Comparison of ENCODE assay signal across 17 cellular contexts in the genomic region with DNA sequence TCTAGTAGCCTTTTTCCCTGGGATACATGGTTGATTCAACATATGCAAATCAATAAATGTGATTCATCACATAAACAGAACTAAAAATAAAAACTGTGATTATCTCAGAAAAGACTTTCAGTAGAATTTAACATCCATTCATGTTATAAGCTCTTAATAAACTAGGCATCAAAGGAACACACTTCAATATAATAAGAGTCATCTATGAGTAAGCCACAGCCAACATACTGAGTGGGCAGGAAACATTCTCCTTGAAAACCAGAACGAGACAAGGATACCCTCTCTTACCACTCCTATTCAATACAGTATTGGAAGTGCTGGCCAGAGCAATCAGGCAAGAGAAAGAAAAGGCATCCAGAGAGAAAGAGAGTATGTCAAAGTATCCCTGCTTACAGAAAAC.
DNase-seq lines count a peak whose midpoint lies in the region; ATAC-seq, FAIRE-seq and TF ChIP-seq lines count a peak whose summit lies in the region.
"Had no signal": no experiment of that assay in that cellular context is flagged by ENCODE, and none has a peak within 500 bp of the region (broad histone marks: within the 10 kb centered on the region; RNA-seq: fewer than 3 reads in every experiment).

No MANE protein-coding gene starts in this region.

- H3K4me3 ChIP-seq in PC-3 (ENCODE audit: low read length): no peak overlapping the region
- H3K4me3 ChIP-seq in astrocyte (ENCODE audit: insufficient read depth, low read depth, low read length): no peak overlapping the region
- no peak overlapping the region for H3K4me3 ChIP-seq in CD8-positive, alpha-beta T cell (ENCODE audit: low read depth, low read length)
- H3K4me3 ChIP-seq: BLaER1 had no signal

- H3K27me3 ChIP-seq in PC-3 (ENCODE audit: low read length) (no peaks in the 10 kb centered on the region), astrocyte (ENCODE audit: insufficient read depth, low read length) (no peaks in the 10 kb centered on the region)
- no peaks in the 10 kb centered on the region for H3K27me3 ChIP-seq in CD8-positive, alpha-beta T cell (ENCODE audit: insufficient read depth, low read length)
- H3K27me3 ChIP-seq: BLaER1 had no signal

- no peaks in the 10 kb centered on the region for H4K20me1 ChIP-seq in PC-3 (ENCODE audit: low read length)
- no peaks in the 10 kb centered on the region for H4K20me1 ChIP-seq in astrocyte (ENCODE audit: insufficient read depth, low read length)
- H4K20me1 ChIP-seq: BLaER1 had no signal

- H3K4me1 Mint-ChIP-seq in astrocyte (ENCODE audit: low read depth, unreplicated experiment): no peaks in the 10 kb centered on the region
- no peaks in the 10 kb centered on the region for H3K4me1 Mint-ChIP-seq in CD8-positive, alpha-beta T cell (ENCODE audit: low read depth)

- peaks cover 6% of the 10 kb centered on the region for H3F3A ChIP-seq in PC-3 (ENCODE audit: low read length, unreplicated experiment)

- CTCF ChIA-PET in PC-3 (lab: Charles Lee): no interaction called here
- CTCF ChIA-PET in CD8-positive, alpha-beta T cell (lab: Charles Lee): no interaction called here

- peak overlapping the region; percentile 60 for H3K27ac ChIP-seq in PC-3 (ENCODE audit: low read length)
- no peak overlapping the region for H3K27ac ChIP-seq in astrocyte (ENCODE audit: low read depth, low read length)
- H3K27ac ChIP-seq in CD8-positive, alpha-beta T cell (ENCODE audit: low read depth, low read length): no peak overlapping the region
- H3K27ac ChIP-seq: 22Rv1, BLaER1 had no signal

- DNase-seq in DMS53 (lab: John Stamatoyannopoulos, UW) (peak; percentile 20), DMS53 treated with DMSO at 0.1 percent for 48 hours (lab: John Stamatoyannopoulos, UW; ENCODE audit: unreplicated experiment) (no peak), PC-3 (peak; percentile 69), astrocyte (ENCODE audit: low read depth) (peak; percentile 35), hippocampal formation (lab: John Stamatoyannopoulos, UW) (no peak), NCI-H2029 (lab: John Stamatoyannopoulos, UW) (no peak)
- DNase-seq in CD8-positive, alpha-beta T cell: no peak
- DNase-seq: AML-193, Calu3, DMS 273 treated with DMSO at 0.1 percent for 48 hours, DMS79 treated with DMSO at 0.1 percent for 48 hours, GF-D8 had no signal

- H2AFZ ChIP-seq in PC-3 (ENCODE audit: low read length) (no peak overlapping the region), astrocyte (ENCODE audit: low read depth, low read length) (no peak overlapping the region)

- H3K4me2 ChIP-seq in PC-3 (ENCODE audit: low read length): 0 out of 2 replicates have a peak overlapping the region, but pooled peaks have one; percentile 1
- no peak overlapping the region for H3K4me2 ChIP-seq in astrocyte (ENCODE audit: low read length)
- H3K4me2 ChIP-seq: BLaER1 had no signal

- H3K9ac ChIP-seq in PC-3 (ENCODE audit: low read length) (no peak overlapping the region), astrocyte (ENCODE audit: low read length) (no peak overlapping the region)
- H3K9ac ChIP-seq: BLaER1 had no signal

- ATAC-seq in PC-3: peak; percentile 59
- no peak for ATAC-seq in GM19455 (IDR thresholded peaks at IDR 0.05; ENCODE audit: unreplicated experiment)
- no peak for ATAC-seq in CD8-positive, alpha-beta T cell

- H3K9me2 ChIP-seq in PC-3 (replicated peaks; ENCODE audit: low read length): no peaks in the 10 kb centered on the region

- no peaks in the 10 kb centered on the region for H3K27me3 Mint-ChIP-seq in astrocyte (ENCODE audit: low read depth, unreplicated experiment)
- no peaks in the 10 kb centered on the region for H3K27me3 Mint-ChIP-seq in CD8-positive, alpha-beta T cell (ENCODE audit: low read depth)

- no peaks in the 10 kb centered on the region for H3K79me2 ChIP-seq in PC-3 (ENCODE audit: low read length)
- H3K79me2 ChIP-seq in astrocyte (ENCODE audit: insufficient read depth, low read length): no peaks in the 10 kb centered on the region

- H3K36me3 ChIP-seq in PC-3 (ENCODE audit: low read depth, low read length) (no peaks in the 10 kb centered on the region), astrocyte (ENCODE audit: insufficient read depth, low read length) (no peaks in the 10 kb centered on the region)
- H3K36me3 ChIP-seq in CD8-positive, alpha-beta T cell (ENCODE audit: insufficient read depth, low read length): no peaks in the 10 kb centered on the region
- H3K36me3 ChIP-seq: BLaER1 had no signal

- BruUV-seq in PC-3 (replicated peaks; lab: Mats Ljungman, UMichigan): no TSS peak

- no peak overlapping the region for H3K27ac Mint-ChIP-seq in astrocyte (ENCODE audit: unreplicated experiment)
- no peak overlapping the region for H3K27ac Mint-ChIP-seq in CD8-positive, alpha-beta T cell

- POLR2A ChIA-PET in PC-3 (lab: Charles Lee; ENCODE audit: unreplicated experiment): no interaction called here
- POLR2A ChIA-PET in CD8-positive, alpha-beta T cell (lab: Charles Lee): no interaction called here

- no peak overlapping the region for H3K4me3 Mint-ChIP-seq in astrocyte (ENCODE audit: unreplicated experiment)
- H3K4me3 Mint-ChIP-seq in CD8-positive, alpha-beta T cell: no peak overlapping the region

- peaks cover 2% of the 10 kb centered on the region for H3K36me3 Mint-ChIP-seq in astrocyte (ENCODE audit: low read depth, unreplicated experiment)
- no peaks in the 10 kb centered on the region for H3K36me3 Mint-ChIP-seq in CD8-positive, alpha-beta T cell

- TF ChIP-seq CTCF in PC-3 (conservative IDR thresholded peaks at IDR 0.05; ENCODE audit: low read depth, low read length) (no peak), astrocyte (IDR thresholded peaks at IDR 0.05; ENCODE audit: insufficient read depth, low read depth, low read length) (no peak)
- TF ChIP-seq CTCF in CD8-positive, alpha-beta T cell (IDR thresholded peaks at IDR 0.05): no peak

- H3K9me3 ChIP-seq in PC-3 (ENCODE audit: low read length): no peaks in the 10 kb centered on the region
- no peaks in the 10 kb centered on the region for H3K9me3 ChIP-seq in astrocyte (ENCODE audit: insufficient read depth, low read depth, low read length)
- no peaks in the 10 kb centered on the region for H3K9me3 ChIP-seq in CD8-positive, alpha-beta T cell (ENCODE audit: low read length)
- H3K9me3 ChIP-seq: BLaER1 had no signal

- no peak for FAIRE-seq in astrocyte (lab: Jason Lieb, UNC)
- FAIRE-seq: GM19239, H54 had no signal

- intact Hi-C loops in PC-3 (cut with micrococcal nuclease): no loop called here
- intact Hi-C loops in CD8-positive, alpha-beta T cell (cut with DNase I, micrococcal nuclease): no loop called here

- H3K9me3 Mint-ChIP-seq in astrocyte (ENCODE audit: unreplicated experiment): peaks cover 18% of the 10 kb centered on the region
- H3K9me3 Mint-ChIP-seq in CD8-positive, alpha-beta T cell: peaks cover 8% of the 10 kb centered on the region

- H3K4me1 ChIP-seq in PC-3 (ENCODE audit: insufficient read depth, low read length): peaks cover 12% of the 10 kb centered on the region
- no peaks in the 10 kb centered on the region for H3K4me1 ChIP-seq in astrocyte (ENCODE audit: insufficient read depth, low read length)
- H3K4me1 ChIP-seq in CD8-positive, alpha-beta T cell (ENCODE audit: insufficient read depth, low read length): no peaks in the 10 kb centered on the region
- H3K4me1 ChIP-seq: BLaER1 had no signal

Comparison
In these comparisons a context has a peak if more than half of its experiments do, and no peak if none do; other contexts are left out.
1. DNase-seq: peak in DMS53 (single experiment), PC-3 (single experiment) and astrocyte (single experiment); none in DMS53 treated with DMSO at 0.1 percent for 48 hours (single experiment), hippocampal formation (0 of 2), NCI-H2029 (single experiment) and CD8-positive, alpha-beta T cell (0 of 7).